17 cellular contexts compared by ENCODE assay signal in genomic region chr10:43881657-43882056, GRCh38.
"Had no signal": no experiment of that assay in that cellular context is flagged by ENCODE, and none has a peak within 500 bp of the region (broad histone marks: within the 10 kb centered on the region; RNA-seq: fewer than 3 reads in every experiment).

No MANE protein-coding gene starts in this region.

- H3K9me3 Mint-ChIP-seq: dendritic cell treated with granulocyte-macrophage colony-stimulating factor and Interleukin-4, amounts not matched to agents 40 ng/mL and 50 ng/mL, for 4 days; naive thymus-derived CD8-positive, alpha-beta T cell had no signal

- H3K9me3 ChIP-seq: heart left ventricle, mucosa of descending colon, psoas muscle, stomach, thoracic aorta had no signal

- H3K36me3 ChIP-seq: heart left ventricle, stomach, thoracic aorta had no signal

- H3K27me3 ChIP-seq: heart left ventricle, stomach had no signal

- H3K27ac Mint-ChIP-seq: dendritic cell treated with granulocyte-macrophage colony-stimulating factor and Interleukin-4, amounts not matched to agents 40 ng/mL and 50 ng/mL, for 4 days; naive thymus-derived CD8-positive, alpha-beta T cell had no signal

- H3K4me3 ChIP-seq: heart left ventricle, mucosa of descending colon, psoas muscle, stomach, thoracic aorta had no signal

- H3K4me3 Mint-ChIP-seq: dendritic cell treated with granulocyte-macrophage colony-stimulating factor and Interleukin-4, amounts not matched to agents 40 ng/mL and 50 ng/mL, for 4 days; naive thymus-derived CD8-positive, alpha-beta T cell had no signal

- H3K27ac ChIP-seq: psoas muscle, stomach, thoracic aorta had no signal

- ATAC-seq: heart left ventricle; mucosa of descending colon; naive thymus-derived CD8-positive, alpha-beta T cell; psoas muscle had no signal

- H3K36me3 Mint-ChIP-seq: naive thymus-derived CD8-positive, alpha-beta T cell had no signal

- DNase-seq: cerebellar nuclear complex; heart left ventricle; hippocampal formation; kidney glomerular epithelial cell; mammary epithelial cell; mucosa of descending colon; naive thymus-derived CD8-positive, alpha-beta T cell; psoas muscle; retina; small intestine; stimulated activated CD4-positive, alpha-beta T cell treated with anti-CD3 and anti-CD28 coated beads, Interleukin-12 subunit alpha, Interleukin-12 subunit beta, amount 100 ng/mL, for 4 hours; stimulated activated naive CD4-positive, alpha-beta T cell; stomach; substantia nigra; trophoblast cell had no signal

- H3K4me1 ChIP-seq: psoas muscle had no signal

- H3K27me3 Mint-ChIP-seq: naive thymus-derived CD8-positive, alpha-beta T cell had no signal
